In genomic region chr1:77625250-77625649, GRCh38 we compare ENCODE assay signal across 15 cellular contexts. TPM values are rescaled to one million over a fixed set of nuclear protein-coding genes. Genes with fewer than 3 reads are reported as not detected.
DNase-seq lines count a peak whose midpoint lies in the region; ATAC-seq and TF ChIP-seq lines count a peak whose summit lies in the region.
"Had no signal": no experiment of that assay in that cellular context is flagged by ENCODE, and none has a peak within 500 bp of the region (broad histone marks: within the 10 kb centered on the region; RNA-seq: fewer than 3 reads in every experiment).

No MANE protein-coding gene starts in this region.

- H3K27ac Mint-ChIP-seq in activated naive CD4-positive, alpha-beta T cell treated with anti-CD3 and anti-CD28 coated beads for 36 hours, result peak overlapping the region; percentile 17
- H3K27ac Mint-ChIP-seq in activated naive CD4-positive, alpha-beta T cell treated with anti-CD3 and anti-CD28 coated beads, Interleukin-2, amount 10 ng/mL, durations not matched to agents 7 days and 5 days, result no peak overlapping the region
- peak overlapping the region; percentile 33; the same call in 1 of the 2 replicates for H3K27ac Mint-ChIP-seq in HFFc6
- H3K27ac Mint-ChIP-seq in T-helper 17 cell, result peak overlapping the region; percentile 5
- peak overlapping the region; percentile 49 to 81 for H3K27ac Mint-ChIP-seq in effector memory CD8-positive, alpha-beta T cell

- H3K9me3 ChIP-seq in T-helper 17 cell (ENCODE audit: control insufficient read depth, low read length, poor library complexity, severe bottlenecking), result no peaks in the 10 kb centered on the region
- H3K9me3 ChIP-seq in GM23248 (ENCODE audit: low read depth), result no peaks in the 10 kb centered on the region

- H3K36me3 Mint-ChIP-seq in activated naive CD4-positive, alpha-beta T cell treated with anti-CD3 and anti-CD28 coated beads for 36 hours (ENCODE audit: low read depth), result peaks cover 33% of the 10 kb centered on the region
- H3K36me3 Mint-ChIP-seq in activated naive CD4-positive, alpha-beta T cell treated with anti-CD3 and anti-CD28 coated beads, Interleukin-2, amount 10 ng/mL, durations not matched to agents 7 days and 5 days, result peaks cover 40% of the 10 kb centered on the region
- H3K36me3 Mint-ChIP-seq in HFFc6 (ENCODE audit: low read depth), result peaks cover 49% of the 10 kb centered on the region
- peaks cover 8% of the 10 kb centered on the region for H3K36me3 Mint-ChIP-seq in T-helper 17 cell (ENCODE audit: low read depth)
- peaks cover 41% of the 10 kb centered on the region for H3K36me3 Mint-ChIP-seq in effector memory CD8-positive, alpha-beta T cell (ENCODE audit: insufficient read depth)

- H3K4me1 ChIP-seq in GM23248 (ENCODE audit: insufficient read depth), result no peaks in the 10 kb centered on the region

- TF ChIP-seq CTCF in HFFc6 (IDR thresholded peaks at IDR 0.05) (no peak), omental fat pad (IDR thresholded peaks at IDR 0.05) (no peak)

- no peak overlapping the region for H2AFZ ChIP-seq in GM23248

- peaks cover 41% of the 10 kb centered on the region for H3K36me3 ChIP-seq in GM23248 (ENCODE audit: low read depth)

- 100% methylated on average over 1 of the region's 1 CpG for WGBS in GM23248 (ENCODE audit: low coverage in 1 of 2, low lambda C conversion rate in 2 of 2, missing lambda C conversion rate in 2 of 2), 2 experiments

- no peaks in the 10 kb centered on the region for H4K20me1 ChIP-seq in GM23248 (ENCODE audit: insufficient read depth)

- no peak overlapping the region for H3K4me3 Mint-ChIP-seq in activated naive CD4-positive, alpha-beta T cell treated with anti-CD3 and anti-CD28 coated beads for 36 hours
- no peak overlapping the region for H3K4me3 Mint-ChIP-seq in activated naive CD4-positive, alpha-beta T cell treated with anti-CD3 and anti-CD28 coated beads, Interleukin-2, amount 10 ng/mL, durations not matched to agents 7 days and 5 days
- H3K4me3 Mint-ChIP-seq in HFFc6 (no peak overlapping the region), T-helper 17 cell (no peak overlapping the region)
- no peak overlapping the region for H3K4me3 Mint-ChIP-seq in effector memory CD8-positive, alpha-beta T cell

- in situ Hi-C loops in GM23248 (cut with MboI), result no loop called here

- H3K4me1 Mint-ChIP-seq in activated naive CD4-positive, alpha-beta T cell treated with anti-CD3 and anti-CD28 coated beads for 36 hours (ENCODE audit: low read depth), result peaks cover 14% of the 10 kb centered on the region
- H3K4me1 Mint-ChIP-seq in activated naive CD4-positive, alpha-beta T cell treated with anti-CD3 and anti-CD28 coated beads, Interleukin-2, amount 10 ng/mL, durations not matched to agents 7 days and 5 days, result peaks cover 1% of the 10 kb centered on the region
- H3K4me1 Mint-ChIP-seq in HFFc6 (ENCODE audit: low read depth), result peaks cover 15% of the 10 kb centered on the region
- peaks cover 20% of the 10 kb centered on the region for H3K4me1 Mint-ChIP-seq in T-helper 17 cell
- H3K4me1 Mint-ChIP-seq in effector memory CD8-positive, alpha-beta T cell (ENCODE audit: low read depth in 2 of 2), result peaks cover 5 to 14% of the 10 kb centered on the region in 2 donors

- H3K27me3 ChIP-seq in GM23248 (replicated peaks; ENCODE audit: insufficient read depth), result no peaks in the 10 kb centered on the region
- H3K27me3 ChIP-seq: BLaER1 treated with 17β-estradiol and CSF1 and Interleukin-3, amounts not matched to agents 10 nM and 100 nM had no signal

- no peak for ATAC-seq in T-helper 17 cell
- no peak for ATAC-seq in effector memory CD8-positive, alpha-beta T cell (replicated peaks)
- ATAC-seq in omental fat pad (ENCODE audit: low FRiP score), result no peak
- ATAC-seq in HG03520 (IDR thresholded peaks at IDR 0.05; ENCODE audit: unreplicated experiment), result no peak

- no peak overlapping the region for H3K9ac ChIP-seq in GM23248
- H3K9ac ChIP-seq: BLaER1 treated with 17β-estradiol and CSF1 and Interleukin-3, amounts not matched to agents 10 nM and 100 nM had no signal

- intact Hi-C loops in activated naive CD4-positive, alpha-beta T cell treated with anti-CD3 and anti-CD28 coated beads for 36 hours (cut with micrococcal nuclease), result no loop called here

- H3K4me3 ChIP-seq in GM23248, result no peak overlapping the region
- H3K4me3 ChIP-seq: BLaER1 treated with 17β-estradiol and CSF1 and Interleukin-3, amounts not matched to agents 10 nM and 100 nM had no signal

- H3K4me2 ChIP-seq in GM23248 (ENCODE audit: unreplicated experiment), result no peak overlapping the region
- H3K4me2 ChIP-seq: BLaER1 treated with 17β-estradiol and CSF1 and Interleukin-3, amounts not matched to agents 10 nM and 100 nM had no signal

- H3K9me3 Mint-ChIP-seq in activated naive CD4-positive, alpha-beta T cell treated with anti-CD3 and anti-CD28 coated beads for 36 hours, result no peaks in the 10 kb centered on the region
- no peaks in the 10 kb centered on the region for H3K9me3 Mint-ChIP-seq in activated naive CD4-positive, alpha-beta T cell treated with anti-CD3 and anti-CD28 coated beads, Interleukin-2, amount 10 ng/mL, durations not matched to agents 7 days and 5 days
- H3K9me3 Mint-ChIP-seq in HFFc6, result no peaks in the 10 kb centered on the region
- H3K9me3 Mint-ChIP-seq in effector memory CD8-positive, alpha-beta T cell, result no peaks in the 10 kb centered on the region

- H3K27ac ChIP-seq in GM23248, result no peak overlapping the region
- H3K27ac ChIP-seq: BLaER1 treated with 17β-estradiol and CSF1 and Interleukin-3, amounts not matched to agents 10 nM and 100 nM had no signal

- H3K27me3 Mint-ChIP-seq in activated naive CD4-positive, alpha-beta T cell treated with anti-CD3 and anti-CD28 coated beads for 36 hours (ENCODE audit: low read depth), result no peaks in the 10 kb centered on the region
- H3K27me3 Mint-ChIP-seq in activated naive CD4-positive, alpha-beta T cell treated with anti-CD3 and anti-CD28 coated beads, Interleukin-2, amount 10 ng/mL, durations not matched to agents 7 days and 5 days, result no peaks in the 10 kb centered on the region
- H3K27me3 Mint-ChIP-seq in HFFc6 (ENCODE audit: insufficient read depth) (no peaks in the 10 kb centered on the region), T-helper 17 cell (no peaks in the 10 kb centered on the region)
- no peaks in the 10 kb centered on the region for H3K27me3 Mint-ChIP-seq in effector memory CD8-positive, alpha-beta T cell

- CTCF ChIA-PET in activated naive CD4-positive, alpha-beta T cell treated with anti-CD3 and anti-CD28 coated beads for 36 hours (lab: Charles Lee), result no interaction called here
- CTCF ChIA-PET in activated naive CD4-positive, alpha-beta T cell treated with anti-CD3 and anti-CD28 coated beads, Interleukin-2, amount 10 ng/mL, durations not matched to agents 7 days and 5 days (lab: Charles Lee), result no interaction called here

- no peaks in the 10 kb centered on the region for H3K9me2 ChIP-seq in GM23248 (ENCODE audit: insufficient read depth)

- H3K79me2 ChIP-seq in GM23248 (ENCODE audit: insufficient read depth), result peaks cover 91% of the 10 kb centered on the region

- DNase-seq in activated naive CD4-positive, alpha-beta T cell treated with anti-CD3 and anti-CD28 coated beads for 36 hours, result no peak
- DNase-seq in activated naive CD4-positive, alpha-beta T cell treated with anti-CD3 and anti-CD28 coated beads, Interleukin-2, amount 10 ng/mL, durations not matched to agents 7 days and 5 days, result no peak
- DNase-seq in HFFc6, result no peak
- no peak for DNase-seq in T-helper 17 cell
- DNase-seq in effector memory CD8-positive, alpha-beta T cell, result no peak
- DNase-seq in omental fat pad (ENCODE audit: low spot score), result no peak
- no peak for DNase-seq in GM23248
- DNase-seq: DMS79, KG1, NCI-H1417 treated with DMSO at 0.1 percent for 48 hours, NCI-H187 treated with DMSO at 0.1 percent for 48 hours, NCI-H345, NCI-H524 treated with DMSO at 0.1 percent for 48 hours had no signal

- 0 out of 2 replicates have a peak, but pooled peaks cover 5% of the 10 kb centered on the region for H3F3A ChIP-seq in GM23248 (ENCODE audit: insufficient read depth)

RNA-seq across cellular contexts. Expression of gene ZZZ3, which starts 57.2 kb away (rescaled TPM):
- 10 to 100 TPM; 36.6 to 39.3 TPM for total RNA-seq in activated naive CD4-positive, alpha-beta T cell treated with anti-CD3 and anti-CD28 coated beads for 36 hours
- 10 to 100 TPM; 41.8 to 47.8 (median 46.0) TPM for total RNA-seq in HFFc6 (2021; fragmentation: NEBNext Ultra II Directional; extraction: Animal tissue kit (Norgen Biotek cat#: 25700))
- total RNA-seq in T-helper 17 cell, result 10 to 100 TPM; 49.8 to 55.5 TPM
- 10 to 100 TPM; 41.2 to 78.7 (median 53.2) TPM for total RNA-seq in omental fat pad
- total RNA-seq in GM23248 (2014; rRNA removed; shearing (Covaris generic)), result 72.6 and 117 TPM in 2 replicates
- 42.4 and 43.8 TPM in 2 replicates for polyA plus RNA-seq in GM23248 (2016; fragmentation: Nextera tagmentation; extraction: Ambion mirVana)
